Comparison of ENCODE assay signal across 13 cellular contexts in genomic region chr4:94486372-94486801, GRCh38. TPM values are rescaled to one million over a fixed set of nuclear protein-coding genes. Genes with fewer than 3 reads are reported as not detected.
A peak's percentile ranks its signal among the peaks of the same experiment; 100 is the strongest.
DNase-seq lines count a peak whose midpoint lies in the region; ATAC-seq and TF ChIP-seq lines count a peak whose summit lies in the region.
"Had no signal": no experiment of that assay in that cellular context is flagged by ENCODE, and none has a peak within 500 bp of the region (broad histone marks: within the 10 kb centered on the region; RNA-seq: fewer than 3 reads in every experiment).

No MANE protein-coding gene starts in this region.

- DNase-seq in GM23338 (ENCODE audit: low spot score), result no peak
- peak; percentile 19 for DNase-seq in NCI-H69 (lab: John Stamatoyannopoulos, UW)
- DNase-seq in choroid plexus epithelial cell (ENCODE audit: low read depth), result peak; percentile 50
- DNase-seq in osteoblast (ENCODE audit: insufficient read length, low spot score, missing footprints), result no peak
- no peak for DNase-seq in endodermal cell
- no peak for DNase-seq in effector memory CD4-positive, alpha-beta T cell
- no peak for DNase-seq in activated T-cell treated with anti-CD3 and anti-CD28 coated beads, Interleukin-2, amount 50 U/mL, for 4 hours
- DNase-seq: DMS53, NCI-H1092 treated with DMSO at 0.1 percent for 48 hours, occipital lobe had no signal

- H3F3A ChIP-seq in GM23338 (replicated peaks; ENCODE audit: low read depth), result no peaks in the 10 kb centered on the region

- H3K36me3 Mint-ChIP-seq in GM23338 (ENCODE audit: low read depth) (no peaks in the 10 kb centered on the region), endodermal cell (ENCODE audit: low read depth) (peaks cover 7% of the 10 kb centered on the region)
- H3K36me3 Mint-ChIP-seq in activated T-cell treated with anti-CD3 and anti-CD28 coated beads, Interleukin-2, amount 50 U/mL, for 4 hours (ENCODE audit: insufficient read depth), result no peaks in the 10 kb centered on the region

- no peak overlapping the region for H3K4me3 Mint-ChIP-seq in GM23338
- no peak overlapping the region for H3K4me3 Mint-ChIP-seq in endodermal cell
- no peak overlapping the region for H3K4me3 Mint-ChIP-seq in activated T-cell treated with anti-CD3 and anti-CD28 coated beads, Interleukin-2, amount 50 U/mL, for 4 hours
- H3K4me3 Mint-ChIP-seq: dendritic cell treated with granulocyte-macrophage colony-stimulating factor and Interleukin-4, amounts not matched to agents 40 ng/mL and 50 ng/mL, for 4 days; stimulated activated naive CD8-positive, alpha-beta T cell treated with anti-CD3 and anti-CD28 coated beads, Interleukin-15, Interleukin-2, amounts not matched to agents 100 ng/mL and 50 ng/mL, for 24 hours had no signal

- no peaks in the 10 kb centered on the region for H3K9me2 ChIP-seq in GM23338 (ENCODE audit: insufficient read depth)

- H3K9me3 ChIP-seq in osteoblast (ENCODE audit: low read depth, low read length), result no peaks in the 10 kb centered on the region
- H3K9me3 ChIP-seq in endodermal cell (ENCODE audit: control insufficient read depth, low read length), result no peaks in the 10 kb centered on the region
- H3K9me3 ChIP-seq in effector memory CD4-positive, alpha-beta T cell (ENCODE audit: control insufficient read depth, low read length), result no peaks in the 10 kb centered on the region

- 0 out of 2 replicates have a peak overlapping the region, but pooled peaks have one; percentile 3 for H3K27ac ChIP-seq in GM23338 (ENCODE audit: low read depth)
- peak overlapping the region; percentile 55 for H3K27ac ChIP-seq in osteoblast (ENCODE audit: low read depth, low read length)
- H3K27ac ChIP-seq in endodermal cell (ENCODE audit: low read depth, low read length), result no peak overlapping the region
- H3K27ac ChIP-seq in effector memory CD4-positive, alpha-beta T cell (ENCODE audit: insufficient read depth, low read length, poor library complexity, severe bottlenecking), result no peak overlapping the region

- H3K27me3 Mint-ChIP-seq in GM23338 (ENCODE audit: insufficient read depth, low read depth, poor library complexity) (peaks cover 4% of the 10 kb centered on the region), endodermal cell (ENCODE audit: insufficient read depth) (no peaks in the 10 kb centered on the region)
- H3K27me3 Mint-ChIP-seq in activated T-cell treated with anti-CD3 and anti-CD28 coated beads, Interleukin-2, amount 50 U/mL, for 4 hours (ENCODE audit: low read depth), result no peaks in the 10 kb centered on the region
- H3K27me3 Mint-ChIP-seq: dendritic cell treated with granulocyte-macrophage colony-stimulating factor and Interleukin-4, amounts not matched to agents 40 ng/mL and 50 ng/mL, for 4 days; stimulated activated naive CD8-positive, alpha-beta T cell treated with anti-CD3 and anti-CD28 coated beads, Interleukin-15, Interleukin-2, amounts not matched to agents 100 ng/mL and 50 ng/mL, for 24 hours had no signal

- H3K79me2 ChIP-seq in GM23338 (replicated peaks; ENCODE audit: insufficient read depth), result peaks cover 21% of the 10 kb centered on the region
- H3K79me2 ChIP-seq in osteoblast (ENCODE audit: insufficient read depth, low read length), result peaks cover 94% of the 10 kb centered on the region

- H3K27me3 ChIP-seq in GM23338 (ENCODE audit: insufficient read depth) (no peaks in the 10 kb centered on the region), osteoblast (ENCODE audit: insufficient read depth, low read length) (no peaks in the 10 kb centered on the region), endodermal cell (ENCODE audit: control insufficient read depth, insufficient read depth, low read length, poor library complexity, severe bottlenecking) (no peaks in the 10 kb centered on the region)
- no peaks in the 10 kb centered on the region for H3K27me3 ChIP-seq in effector memory CD4-positive, alpha-beta T cell (replicated peaks; ENCODE audit: control insufficient read depth, insufficient read depth, low read length, poor library complexity, severe bottlenecking)

- no peak overlapping the region for H3K9ac ChIP-seq in endodermal cell (ENCODE audit: extremely low read depth, low read length, poor library complexity, severe bottlenecking)

- no peak overlapping the region for H2AFZ ChIP-seq in GM23338
- no peak overlapping the region for H2AFZ ChIP-seq in osteoblast (ENCODE audit: low read length)

- H3K36me3 ChIP-seq in GM23338 (ENCODE audit: insufficient read depth) (no peaks in the 10 kb centered on the region), osteoblast (ENCODE audit: insufficient read depth, low read length) (peaks cover 14% of the 10 kb centered on the region), endodermal cell (ENCODE audit: control insufficient read depth, insufficient read depth, low read length) (peaks cover 23% of the 10 kb centered on the region)
- H3K36me3 ChIP-seq in effector memory CD4-positive, alpha-beta T cell (ENCODE audit: control insufficient read depth, insufficient read depth, low read length), result no peaks in the 10 kb centered on the region

- H3K4me2 ChIP-seq in GM23338 (no peak overlapping the region), osteoblast (ENCODE audit: insufficient read depth, low read length) (no peak overlapping the region)

- H3K4me3 ChIP-seq in GM23338, result no peak overlapping the region
- no peak overlapping the region for H3K4me3 ChIP-seq in choroid plexus epithelial cell (ENCODE audit: low read depth, low read length)
- no peak overlapping the region for H3K4me3 ChIP-seq in osteoblast (ENCODE audit: insufficient read depth, low read length)
- H3K4me3 ChIP-seq in endodermal cell (ENCODE audit: low read length), result no peak overlapping the region
- no peak overlapping the region for H3K4me3 ChIP-seq in effector memory CD4-positive, alpha-beta T cell (ENCODE audit: insufficient read depth, low read depth, low read length, poor library complexity, severe bottlenecking)

- no peak for TF ChIP-seq CTCF in GM23338 (conservative IDR thresholded peaks at IDR 0.05; ENCODE audit: low read depth in 2 of 2)
- no peak for TF ChIP-seq CTCF in choroid plexus epithelial cell (conservative IDR thresholded peaks at IDR 0.05; ENCODE audit: low read depth, low read length)
- TF ChIP-seq CTCF in osteoblast (IDR thresholded peaks at IDR 0.05; ENCODE audit: extremely low read depth, low read depth, low read length), result no peak
- TF ChIP-seq CTCF in endodermal cell (conservative IDR thresholded peaks at IDR 0.05), result no peak

- H3K4me1 Mint-ChIP-seq in GM23338 (peaks cover 2% of the 10 kb centered on the region; the same call in 2 of the 3 replicates), endodermal cell (no peaks in the 10 kb centered on the region)
- peaks cover 7% of the 10 kb centered on the region for H3K4me1 Mint-ChIP-seq in activated T-cell treated with anti-CD3 and anti-CD28 coated beads, Interleukin-2, amount 50 U/mL, for 4 hours (ENCODE audit: low read depth)

- H3K9me3 Mint-ChIP-seq in GM23338, result no peaks in the 10 kb centered on the region
- no peaks in the 10 kb centered on the region for H3K9me3 Mint-ChIP-seq in endodermal cell
- no peaks in the 10 kb centered on the region for H3K9me3 Mint-ChIP-seq in activated T-cell treated with anti-CD3 and anti-CD28 coated beads, Interleukin-2, amount 50 U/mL, for 4 hours
- H3K9me3 Mint-ChIP-seq: dendritic cell treated with granulocyte-macrophage colony-stimulating factor and Interleukin-4, amounts not matched to agents 40 ng/mL and 50 ng/mL, for 4 days; stimulated activated naive CD8-positive, alpha-beta T cell treated with anti-CD3 and anti-CD28 coated beads, Interleukin-15, Interleukin-2, amounts not matched to agents 100 ng/mL and 50 ng/mL, for 24 hours had no signal

- H3K27ac Mint-ChIP-seq in GM23338 (no peak overlapping the region), endodermal cell (no peak overlapping the region)
- H3K27ac Mint-ChIP-seq: dendritic cell treated with granulocyte-macrophage colony-stimulating factor and Interleukin-4, amounts not matched to agents 40 ng/mL and 50 ng/mL, for 4 days; stimulated activated naive CD8-positive, alpha-beta T cell treated with anti-CD3 and anti-CD28 coated beads, Interleukin-15, Interleukin-2, amounts not matched to agents 100 ng/mL and 50 ng/mL, for 24 hours had no signal

- H4K20me1 ChIP-seq in GM23338 (replicated peaks; ENCODE audit: insufficient read depth) (no peaks in the 10 kb centered on the region), osteoblast (ENCODE audit: insufficient read depth, low read length) (peaks cover 42% of the 10 kb centered on the region)

- WGBS in endodermal cell (ENCODE audit: insufficient coverage in 1 of 2, insufficient read length in 1 of 2), 2 experiments, result 67 to 85% methylated on average over 2 of the region's 2 CpGs

- peaks cover 3% of the 10 kb centered on the region; the same call in 1 of the 2 replicates for H3K4me1 ChIP-seq in GM23338 (ENCODE audit: insufficient read depth)
- peaks cover 51% of the 10 kb centered on the region for H3K4me1 ChIP-seq in osteoblast (ENCODE audit: insufficient read depth, low read length)
- H3K4me1 ChIP-seq in endodermal cell (ENCODE audit: control insufficient read depth, insufficient read depth, low read length), result no peaks in the 10 kb centered on the region
- H3K4me1 ChIP-seq in effector memory CD4-positive, alpha-beta T cell (ENCODE audit: control insufficient read depth, insufficient read depth, low read length, poor library complexity, severe bottlenecking), result no peaks in the 10 kb centered on the region

- ATAC-seq in GM23338 (no peak), HG02870 (IDR thresholded peaks at IDR 0.05; ENCODE audit: unreplicated experiment) (no peak)
- ATAC-seq in activated T-cell treated with anti-CD3 and anti-CD28 coated beads, Interleukin-2, amount 50 U/mL, for 4 hours, result no peak

TF ChIP-seq in GM23338, 12 proteins besides CTCF, POLR2A, EP300 and RAD21 (continues in another document):
- no peak for TF ChIP-seq STAT1 (IDR thresholded peaks at IDR 0.05; ENCODE audit: unreplicated experiment)
- no peak for TF ChIP-seq EZH2 (IDR thresholded peaks at IDR 0.05; ENCODE audit: low read depth, unreplicated experiment)

RNA-seq across cellular contexts. Expression of gene PDLIM5, which starts 34.6 kb away (rescaled TPM):
- total RNA-seq in GM23338 (2014; rRNA removed; shearing (Covaris generic)), result 53.0 and 79.2 TPM in 2 replicates
- polyA plus RNA-seq in GM23338 (2016; fragmentation: Nextera tagmentation; extraction: Ambion mirVana), result 45.2 and 49.1 TPM in 2 replicates
- total RNA-seq in osteoblast (242 and 312 TPM in 2 replicates), endodermal cell (100 to 1,000 TPM in 1 of 2 donors, 10 to 100 TPM in 1; 91.0 to 149 TPM)
- polyA plus RNA-seq in endodermal cell (2013, experiment 1 of 2), result 59.0 TPM
- polyA plus RNA-seq in endodermal cell (2013, experiment 2 of 2), result 48.0 TPM
- 10 to 100 TPM; 23.2 to 26.8 (median 25.7) TPM for total RNA-seq in activated T-cell treated with anti-CD3 and anti-CD28 coated beads, Interleukin-2, amount 50 U/mL, for 4 hours

Comparison
In these comparisons a context has a peak if more than half of its experiments do, and no peak if none do; other contexts are left out.
1. DNase-seq: peak in NCI-H69 (single experiment) and choroid plexus epithelial cell (single experiment); none in GM23338 (single experiment), osteoblast (single experiment), endodermal cell (single experiment), effector memory CD4-positive, alpha-beta T cell (0 of 3) and activated T-cell treated with anti-CD3 and anti-CD28 coated beads, Interleukin-2, amount 50 U/mL, for 4 hours (single experiment).
2. H3K27ac ChIP-seq: peak in GM23338 (single experiment) and osteoblast (single experiment); none in endodermal cell (single experiment) and effector memory CD4-positive, alpha-beta T cell (single experiment).